In genomic region chr10:12892924-12893323, GRCh38 we compare ENCODE assay signal across 30 cellular contexts.
"Had no signal": no experiment of that assay in that cellular context is flagged by ENCODE, and none has a peak within 500 bp of the region (broad histone marks: within the 10 kb centered on the region; RNA-seq: fewer than 3 reads in every experiment).

No MANE protein-coding gene starts in this region.

- FAIRE-seq: colon, endometrium, endothelial cell of umbilical vein, frontal cortex had no signal

- H3K36me3 ChIP-seq: colonic mucosa, esophagus muscularis mucosa, gastrocnemius medialis, heart right ventricle had no signal

- H3K79me2 ChIP-seq: hepatocyte had no signal

- H2AFZ ChIP-seq: hepatocyte had no signal

- H3K4me3 Mint-ChIP-seq: dendritic cell treated with granulocyte-macrophage colony-stimulating factor and Interleukin-4, amounts not matched to agents 40 ng/mL and 50 ng/mL, for 4 days; effector memory CD8-positive, alpha-beta T cell; endodermal cell had no signal

- ATAC-seq: effector memory CD8-positive, alpha-beta T cell; esophagus mucosa; foreskin keratinocyte; gastrocnemius medialis; gastroesophageal sphincter; heart left ventricle; heart right ventricle had no signal

- H3K27ac Mint-ChIP-seq: dendritic cell treated with granulocyte-macrophage colony-stimulating factor and Interleukin-4, amounts not matched to agents 40 ng/mL and 50 ng/mL, for 4 days; effector memory CD8-positive, alpha-beta T cell; endodermal cell had no signal

- H3K9me3 ChIP-seq: colonic mucosa, gastrocnemius medialis had no signal

- H3K27ac ChIP-seq: colonic mucosa, coronary artery, epithelial cell of prostate, esophagus muscularis mucosa, esophagus squamous epithelium, foreskin keratinocyte, gastrocnemius medialis, gastroesophageal sphincter, heart left ventricle, heart right ventricle, hepatocyte had no signal

- H3K4me1 ChIP-seq: colonic mucosa, foreskin keratinocyte, gastrocnemius medialis, heart left ventricle, heart right ventricle had no signal

- H3K27me3 ChIP-seq: colonic mucosa, dorsolateral prefrontal cortex, esophagus muscularis mucosa, gastrocnemius medialis, gastroesophageal sphincter, heart left ventricle, heart right ventricle, hepatocyte had no signal

- H3K4me3 ChIP-seq: colonic mucosa, coronary artery, dorsolateral prefrontal cortex, esophagus muscularis mucosa, esophagus squamous epithelium, gastrocnemius medialis, gastroesophageal sphincter, heart left ventricle, heart right ventricle, hepatocyte had no signal

- H3K4me1 Mint-ChIP-seq: endodermal cell had no signal

- H3K27me3 Mint-ChIP-seq: dendritic cell treated with granulocyte-macrophage colony-stimulating factor and Interleukin-4, amounts not matched to agents 40 ng/mL and 50 ng/mL, for 4 days had no signal

- DNase-seq: colonic mucosa; cortex of kidney; dermis blood vessel endothelial cell; dorsolateral prefrontal cortex; effector CD4-positive, alpha-beta T cell; effector CD8-positive, alpha-beta T cell; effector memory CD4-positive, alpha-beta T cell; effector memory CD8-positive, alpha-beta T cell; erythroblast; esophagus squamous epithelium; foreskin fibroblast; foreskin keratinocyte; foreskin melanocyte; gastrocnemius medialis; glutamatergic neuron; head of caudate nucleus; heart left ventricle; heart right ventricle had no signal

- H3K4me2 ChIP-seq: hepatocyte had no signal
